22 cellular contexts compared by ENCODE assay signal in genomic region chr6:63581355-63581998, GRCh38.
"Had no signal": no experiment of that assay in that cellular context is flagged by ENCODE, and none has a peak within 500 bp of the region (broad histone marks: within the 10 kb centered on the region; RNA-seq: fewer than 3 reads in every experiment).

No MANE protein-coding gene starts in this region.

- H3K27me3 ChIP-seq: breast epithelium, SJSA1 had no signal

- DNase-seq: activated CD4-positive, alpha-beta T cell treated with anti-CD3 and anti-CD28 coated beads for 48 hours; activated CD4-positive, alpha-beta T cell treated with anti-CD3 and anti-CD28 coated beads, Interleukin-2, amount 50 U/mL, for 48 hours; activated CD4-positive, CD25-positive, alpha-beta regulatory T cell treated with anti-CD3 and anti-CD28 coated beads, Interleukin-2, amount 50 U/mL, for 72 hours; activated CD8-positive, alpha-beta memory T cell treated with anti-CD3 and anti-CD28 coated beads, Interleukin-2, amount 10 ng/mL, durations not matched to agents 7 days and 5 days; activated effector memory CD4-positive, alpha-beta T cell treated with Interleukin-2 at 50 U/mL for 16 hours; activated naive CD4-positive, alpha-beta T cell; activated T-cell treated with anti-CD3 and anti-CD28 coated beads, Interleukin-2, amount 50 U/mL, for 24 hours; aorta; MM.1S; NCI-H1105 treated with DMSO at 0.1 percent for 48 hours; NCI-H1436 treated with DMSO at 0.1 percent for 48 hours; NCI-H187; NCI-H2081; NCI-H510A treated with DMSO at 0.1 percent for 48 hours; PC-3; SHP77; SW 1271 had no signal

- FAIRE-seq: RCC 7860 had no signal

- H3K9me3 ChIP-seq: breast epithelium, SJSA1 had no signal

- ATAC-seq: activated CD8-positive, alpha-beta memory T cell treated with anti-CD3 and anti-CD28 coated beads, Interleukin-2, amount 10 ng/mL, durations not matched to agents 7 days and 5 days; PC-3; SK-N-SH treated with all-trans-retinoic acid at 6 μM for 48 hours; WTC11 had no signal

- H3K27ac ChIP-seq: breast epithelium, SJSA1 had no signal

- H3K4me3 ChIP-seq: breast epithelium, SJSA1 had no signal

- H3K4me1 ChIP-seq: breast epithelium, SJSA1 had no signal
